Comparison of ENCODE assay signal across 8 cellular contexts in genomic region chr1:203306089-203306969, GRCh38. TPM values are rescaled to one million over a fixed set of nuclear protein-coding genes. Genes with fewer than 3 reads are reported as not detected.
A peak's percentile ranks its signal among the peaks of the same experiment; 100 is the strongest.
DNase-seq lines count a peak whose midpoint lies in the region; ATAC-seq, FAIRE-seq and TF ChIP-seq lines count a peak whose summit lies in the region.

No MANE protein-coding gene starts in this region.

- peak overlapping the region; percentile 85 for H3K4me3 ChIP-seq in AG09309 (ENCODE audit: control insufficient read depth, low read depth, low read length)

- no peaks in the 10 kb centered on the region for H3K27me3 Mint-ChIP-seq in naive thymus-derived CD8-positive, alpha-beta T cell

- H3K4me1 Mint-ChIP-seq in naive thymus-derived CD8-positive, alpha-beta T cell = peaks cover 54 to 69% (median 64%) of the 10 kb centered on the region in 4 donors

- TF ChIP-seq CTCF in AG09309 (IDR thresholded peaks at IDR 0.05; ENCODE audit: control insufficient read depth, insufficient read depth, low read depth, low read length, missing control alignments) = no peak

- peak overlapping the region; percentile 94 to 99 (median 98) for H3K4me3 Mint-ChIP-seq in naive thymus-derived CD8-positive, alpha-beta T cell

- peak in 1 of 2 donors; percentile 4 for ATAC-seq in naive thymus-derived CD8-positive, alpha-beta T cell

- FAIRE-seq in GM12891 (lab: Jason Lieb, UNC) (peak; percentile 59), urothelium cell line (lab: Jason Lieb, UNC) (no peak)

- H3K27ac Mint-ChIP-seq in naive thymus-derived CD8-positive, alpha-beta T cell = peak overlapping the region; percentile 96 to 100 (median 98)

- POLR2A ChIA-PET in naive thymus-derived CD8-positive, alpha-beta T cell (lab: Charles Lee) = interaction anchor here (1.0 to 13.8 kb wide), 7 partner anchors 11 to 338 kb away, joined by 4 to 1045 read pairs (median 62); no protein-coding TSS in a partner anchor

- DNase-seq in AG09309 (ENCODE audit: low read depth) (peak; percentile 47), GM12891 (ENCODE audit: insufficient read length, low spot score) (no peak), NCI-H748 (lab: John Stamatoyannopoulos, UW; ENCODE audit: unreplicated experiment) (peak; percentile 82), fibroblast of the conjunctiva (ENCODE audit: low read depth) (peak; percentile 88), urothelium cell line (ENCODE audit: low spot score) (peak; percentile 80), SKM-1 treated with dmso at 0.1 percent for 144 hours (lab: John Stamatoyannopoulos, UW; ENCODE audit: unreplicated experiment) (no peak)
- DNase-seq in activated effector memory CD4-positive, alpha-beta T cell treated with anti-CD3 and anti-CD28 coated beads, Interleukin-2, amount 50 U/mL, for 16 hours = peak; percentile 76
- peak in 8 of 10 donors; percentile 17 to 81 (median 55) for DNase-seq in naive thymus-derived CD8-positive, alpha-beta T cell

- H3K36me3 Mint-ChIP-seq in naive thymus-derived CD8-positive, alpha-beta T cell = peaks cover 21 to 52% (median 30%) of the 10 kb centered on the region in 3 donors

- peaks cover 0 to 2% (median 0%) of the 10 kb centered on the region in 9 donors for H3K9me3 Mint-ChIP-seq in naive thymus-derived CD8-positive, alpha-beta T cell

- TF ChIP-seq POLR2A in GM12891 (IDR thresholded peaks at IDR 0.05; ENCODE audit: low read depth, low read length) = no peak; the same call in 1 of the 2 replicates

TF ChIP-seq in GM12891, 5 proteins besides CTCF, POLR2A, EP300 and RAD21:
- TF ChIP-seq POLR2AphosphoS5 (IDR thresholded peaks at IDR 0.05; ENCODE audit: low read depth, low read length) = no peak; the same call in 1 of the 2 replicates
- TF ChIP-seq POU2F2 (IDR thresholded peaks at IDR 0.05; ENCODE audit: low read depth, low read length) = no peak
- TF ChIP-seq PAX5 (IDR thresholded peaks at IDR 0.05; ENCODE audit: insufficient read depth, low read length, severe bottlenecking) = no peak
- TF ChIP-seq SPI1 (IDR thresholded peaks at IDR 0.05; ENCODE audit: low read depth, low read length) = no peak
- no peak for TF ChIP-seq TAF1 (IDR thresholded peaks at IDR 0.05; ENCODE audit: low read depth, low read length)

RNA-seq across cellular contexts. Expression of gene BTG2, which starts 1.0 kb away (rescaled TPM):
- polyA plus RNA-seq in GM12891 (2012; ENCODE audit: low read depth, missing spikeins) = 29.7 TPM
- 100 to 1,000 TPM; 186 to 191 TPM for total RNA-seq in naive thymus-derived CD8-positive, alpha-beta T cell
- polyA plus RNA-seq in naive thymus-derived CD8-positive, alpha-beta T cell = 100 to 1,000 TPM in 2 of 3 donors, 10 to 100 TPM in 1; 91.8 to 179 (median 122) TPM

RNA-seq across cellular contexts. Expression of gene FMOD, which starts 44.6 kb away (rescaled TPM):
- polyA plus RNA-seq in GM12891 (2012; ENCODE audit: low read depth, missing spikeins) = 0.32 TPM
- not detected for total RNA-seq in naive thymus-derived CD8-positive, alpha-beta T cell
- not detected for polyA plus RNA-seq in naive thymus-derived CD8-positive, alpha-beta T cell

Comparison
In these comparisons a context has a peak if more than half of its experiments do, and no peak if none do; other contexts are left out.
1. DNase-seq: peak in AG09309 (single experiment), NCI-H748 (single experiment), activated effector memory CD4-positive, alpha-beta T cell treated with anti-CD3 and anti-CD28 coated beads, Interleukin-2, amount 50 U/mL, for 16 hours (single experiment), fibroblast of the conjunctiva (single experiment), naive thymus-derived CD8-positive, alpha-beta T cell (8 of 10) and urothelium cell line (single experiment); none in GM12891 (single experiment) and SKM-1 treated with dmso at 0.1 percent for 144 hours (single experiment).